13 cellular contexts compared by ENCODE assay signal in the genomic region with DNA sequence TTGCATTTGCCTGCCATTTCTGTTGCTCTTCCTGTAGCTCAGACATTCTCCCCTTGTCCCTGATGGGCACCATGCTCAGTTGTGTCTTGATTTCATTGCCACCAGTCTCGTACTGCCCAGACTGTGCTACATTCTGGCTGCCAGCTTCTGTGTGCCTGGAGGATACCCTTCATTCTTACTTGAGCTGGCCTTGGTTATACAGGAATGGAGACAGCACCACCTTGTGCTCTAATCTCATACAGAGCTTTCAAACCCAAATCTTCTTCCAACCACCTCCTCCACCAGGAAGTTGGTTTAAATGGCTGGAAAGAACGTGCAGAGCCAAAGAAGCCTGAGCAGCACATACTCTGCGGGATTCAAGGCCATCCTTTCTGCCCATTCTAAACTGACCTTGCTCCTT.
DNase-seq lines count a peak whose midpoint lies in the region; ATAC-seq and TF ChIP-seq lines count a peak whose summit lies in the region.
"Had no signal": no experiment of that assay in that cellular context is flagged by ENCODE, and none has a peak within 500 bp of the region (broad histone marks: within the 10 kb centered on the region; RNA-seq: fewer than 3 reads in every experiment).

No MANE protein-coding gene starts in this region.

- H2AK5ac ChIP-seq in trophoblast cell (ENCODE audit: low read length) = no peak overlapping the region

- no peak overlapping the region for H3K14ac ChIP-seq in trophoblast cell (ENCODE audit: low read length)

- TF ChIP-seq CTCF in BE2C (IDR thresholded peaks at IDR 0.05; ENCODE audit: low read depth, low read length) (peak; percentile 29), HCT116 (IDR thresholded peaks at IDR 0.05 in 2 of 3, conservative IDR thresholded peaks at IDR 0.05 in 1 of 3; ENCODE audit: borderline replicate concordance in 1 of 3, insufficient read depth in 1 of 3, low read depth in 2 of 3, low read length in 2 of 3) (peak in 2 of 3 experiments; percentile 6 to 28; a peak in 2 of 6 replicates), hepatocyte (IDR thresholded peaks at IDR 0.05; ENCODE audit: poor library complexity) (peak; percentile 27), transverse colon (IDR thresholded peaks at IDR 0.05) (no peak)

- no peak overlapping the region for H2BK12ac ChIP-seq in trophoblast cell (ENCODE audit: low read length)

- ATAC-seq in HCT116 = no peak
- ATAC-seq in HG03175 (IDR thresholded peaks at IDR 0.05; ENCODE audit: unreplicated experiment) = no peak

- no peak overlapping the region for H4K91ac ChIP-seq in trophoblast cell (ENCODE audit: low read depth, low read length)

- intact Hi-C loops in HCT116 (cut with micrococcal nuclease) (loop anchor here (2.0 to 5.0 kb wide), 2 partner anchors 162 to 279 kb away; no protein-coding TSS in a partner anchor), transverse colon (cut with DNase I; ENCODE audit: low total_unique reads) (no loop called here)

- H3K4me3 ChIP-seq in BE2C (ENCODE audit: low read depth, low read length) (no peak overlapping the region), HCT116 (replicated peaks in 1 of 2; ENCODE audit: low read depth in 1 of 2, low read length in 2 of 2) (no peak overlapping the region), hepatocyte (no peak overlapping the region), trophoblast cell (ENCODE audit: low read depth, low read length) (no peak overlapping the region), transverse colon (no peak overlapping the region)
- H3K4me3 ChIP-seq: sigmoid colon had no signal

- H3K9me3 ChIP-seq in BE2C (no peaks in the 10 kb centered on the region), HCT116 (ENCODE audit: control insufficient read depth in 1 of 2, insufficient read depth in 1 of 2, low read depth in 1 of 2, low read length in 2 of 2) (no peaks in the 10 kb centered on the region), hepatocyte (ENCODE audit: low read depth) (no peaks in the 10 kb centered on the region), trophoblast cell (ENCODE audit: insufficient read depth, low read depth, low read length) (no peaks in the 10 kb centered on the region), transverse colon (no peaks in the 10 kb centered on the region)
- H3K9me3 ChIP-seq: sigmoid colon had no signal

- 82% methylated on average over 3 of the region's 3 CpGs for WGBS in hepatocyte (ENCODE audit: low lambda C conversion rate, missing lambda C conversion rate)
- no CpG with 5 or more reads among the region's 3 CpGs for WGBS in trophoblast cell (ENCODE audit: extremely low coverage, insufficient coverage, insufficient read length)
- WGBS in transverse colon (ENCODE audit: low coverage in 1 of 2), 2 donors = 66% methylated on average over 3 of the region's 3 CpGs; no CpG with 5 or more reads in 1 of the 2 donors

- no TSS peak for BruUV-seq in HCT116 (replicated peaks; lab: Mats Ljungman, UMichigan)

- H4K8ac ChIP-seq in trophoblast cell (ENCODE audit: low read depth, low read length) = no peak overlapping the region

- H3K27me3 ChIP-seq in BE2C (no peaks in the 10 kb centered on the region; the same call in 1 of the 2 replicates), HCT116 (ENCODE audit: insufficient read depth, low read length) (no peaks in the 10 kb centered on the region), hepatocyte (peaks cover 13% of the 10 kb centered on the region), trophoblast cell (ENCODE audit: insufficient read depth, low read length) (no peaks in the 10 kb centered on the region), transverse colon (peaks cover 3% of the 10 kb centered on the region)
- H3K27me3 ChIP-seq: sigmoid colon had no signal

- no peak overlapping the region for H2BK5ac ChIP-seq in trophoblast cell (ENCODE audit: low read depth, low read length, poor library complexity)

- H3K9me2 ChIP-seq in HCT116 (ENCODE audit: insufficient read depth) (no peaks in the 10 kb centered on the region), hepatocyte (replicated peaks; ENCODE audit: insufficient read depth) (no peaks in the 10 kb centered on the region)

- H4K12ac ChIP-seq in trophoblast cell (ENCODE audit: low read depth, low read length) = no peak overlapping the region

- peak; percentile 58 for TF ChIP-seq RAD21 in HCT116 (IDR thresholded peaks at IDR 0.05; ENCODE audit: low read depth)

- no peak overlapping the region for H3K9ac ChIP-seq in HCT116 (ENCODE audit: low read length)
- H3K9ac ChIP-seq in trophoblast cell (ENCODE audit: low read length) = no peak overlapping the region

- TF ChIP-seq EP300 in transverse colon (IDR thresholded peaks at IDR 0.05; ENCODE audit: low read depth) = no peak

- no peak overlapping the region for H3K27ac ChIP-seq in HCT116 (ENCODE audit: low read depth, low read length)
- no peak overlapping the region for H3K27ac ChIP-seq in hepatocyte
- no peak overlapping the region for H3K27ac ChIP-seq in trophoblast cell (ENCODE audit: low read depth, low read length)
- H3K27ac ChIP-seq in transverse colon = no peak overlapping the region
- H3K27ac ChIP-seq: HL-60, sigmoid colon had no signal

- no peak overlapping the region for H3K4ac ChIP-seq in trophoblast cell (ENCODE audit: low read depth, low read length)

- H3K79me1 ChIP-seq in trophoblast cell (ENCODE audit: low read length) = no peaks in the 10 kb centered on the region

- no peaks in the 10 kb centered on the region for H4K20me1 ChIP-seq in HCT116 (ENCODE audit: insufficient read depth)
- no peaks in the 10 kb centered on the region for H4K20me1 ChIP-seq in hepatocyte (ENCODE audit: insufficient read depth, poor library complexity, severe bottlenecking)

- no peaks in the 10 kb centered on the region for H3K36me3 ChIP-seq in BE2C
- H3K36me3 ChIP-seq in HCT116 (ENCODE audit: control insufficient read depth in 1 of 2, insufficient read depth in 2 of 2, low read length in 2 of 2) = no peaks in the 10 kb centered on the region
- no peaks in the 10 kb centered on the region for H3K36me3 ChIP-seq in hepatocyte (replicated peaks; ENCODE audit: insufficient read depth, low read depth)
- H3K36me3 ChIP-seq in trophoblast cell (ENCODE audit: control insufficient read depth in 1 of 2, insufficient read depth in 2 of 2, low read length in 2 of 2) = no peaks in the 10 kb centered on the region
- no peaks in the 10 kb centered on the region for H3K36me3 ChIP-seq in transverse colon
- H3K36me3 ChIP-seq: sigmoid colon had no signal

- RAD21 ChIA-PET in HCT116 (lab: Charles Lee; ENCODE audit: low non-redundant PET in 1 of 2, low total read pairs in 2 of 2, uncharacterized antibody in 2 of 2, unreplicated experiment in 2 of 2) = no interaction called here

- in situ Hi-C loops in transverse colon (cut with MboI; ENCODE audit: low pct_ligation_motif_present in 1 of 4, low pct_unique_long_range_greater_than_20kb in 1 of 4, low sequenced_read_pairs in 3 of 4) = loop anchor here in 3 of 4 donors (10.0 to 25.0 kb wide), 3 partner anchors 632 to 765 kb away; no protein-coding TSS in a partner anchor

- POLR2A ChIA-PET in HCT116 (lab: Charles Lee) = no interaction called here

- H2AFZ ChIP-seq in HCT116 (ENCODE audit: low read depth, low read length, poor library complexity, severe bottlenecking) (no peak overlapping the region), hepatocyte (no peak overlapping the region), trophoblast cell (ENCODE audit: insufficient read depth, low read length, poor library complexity) (no peak overlapping the region)

- DNase-seq in BE2C (no peak), HCT116 (ENCODE audit: low read depth, low spot score) (no peak), RKO (ENCODE audit: low spot score) (peak; percentile 37), hepatocyte (ENCODE audit: low spot score) (no peak), trophoblast cell (no peak), transverse colon (no peak), HK-2 (ENCODE audit: unreplicated experiment) (no peak)
- DNase-seq: activated T-cell treated with anti-CD3 and anti-CD28 coated beads, Interleukin-2, amount 50 U/mL, for 24 hours; foreskin melanocyte; sigmoid colon; T1000 had no signal

- no peaks in the 10 kb centered on the region; the same call in 1 of the 2 replicates for H3K79me2 ChIP-seq in HCT116 (ENCODE audit: insufficient read depth, low read length)
- H3K79me2 ChIP-seq in hepatocyte = no peaks in the 10 kb centered on the region
- H3K79me2 ChIP-seq in trophoblast cell (ENCODE audit: control insufficient read depth, insufficient read depth, low read length, poor library complexity) = no peaks in the 10 kb centered on the region

- H3K4me1 ChIP-seq in BE2C (no peaks in the 10 kb centered on the region), HCT116 (ENCODE audit: control insufficient read depth in 1 of 2, insufficient read depth in 2 of 2, low read length in 2 of 2) (no peaks in the 10 kb centered on the region), hepatocyte (ENCODE audit: insufficient read depth) (no peaks in the 10 kb centered on the region), trophoblast cell (ENCODE audit: control insufficient read depth in 1 of 2, insufficient read depth in 2 of 2, low read length in 2 of 2) (no peaks in the 10 kb centered on the region), transverse colon (no peaks in the 10 kb centered on the region)
- H3K4me1 ChIP-seq: sigmoid colon had no signal

- no peak for TF ChIP-seq POLR2A in HCT116 (IDR thresholded peaks at IDR 0.05; ENCODE audit: borderline replicate concordance, extremely low read depth, insufficient read depth, insufficient read length)
- TF ChIP-seq POLR2A in transverse colon (IDR thresholded peaks at IDR 0.05) = no peak

- H3K18ac ChIP-seq in trophoblast cell (ENCODE audit: low read length) = no peak overlapping the region

- CTCF ChIA-PET in HCT116 (lab: Charles Lee) = interaction anchor here (1.1 kb wide), 1 partner anchor 629 kb away, joined by 3 read pairs; no protein-coding TSS in a partner anchor

- H3K23ac ChIP-seq in trophoblast cell (ENCODE audit: low read length) = no peak overlapping the region

- H3K4me2 ChIP-seq in HCT116 (ENCODE audit: low read length) = no peak overlapping the region
- no peak overlapping the region for H3K4me2 ChIP-seq in hepatocyte
- H3K4me2 ChIP-seq in trophoblast cell (ENCODE audit: low read length) = no peak overlapping the region

- H2BK120ac ChIP-seq in trophoblast cell (ENCODE audit: insufficient read depth, low read length, poor library complexity) = no peak overlapping the region

TF ChIP-seq in HCT116, 20 proteins besides CTCF, POLR2A, EP300 and RAD21 (continues in another document):
- TF ChIP-seq, protein P1, sequence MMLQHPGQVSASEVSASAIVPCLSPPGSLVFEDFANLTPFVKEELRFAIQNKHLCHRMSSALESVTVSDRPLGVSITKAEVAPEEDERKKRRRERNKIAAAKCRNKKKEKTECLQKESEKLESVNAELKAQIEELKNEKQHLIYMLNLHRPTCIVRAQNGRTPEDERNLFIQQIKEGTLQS (IDR thresholded peaks at IDR 0.05) = no peak
- TF ChIP-seq, protein P2, sequence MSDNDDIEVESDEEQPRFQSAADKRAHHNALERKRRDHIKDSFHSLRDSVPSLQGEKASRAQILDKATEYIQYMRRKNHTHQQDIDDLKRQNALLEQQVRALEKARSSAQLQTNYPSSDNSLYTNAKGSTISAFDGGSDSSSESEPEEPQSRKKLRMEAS (IDR thresholded peaks at IDR 0.05) = no peak
- no peak for TF ChIP-seq CEBPB (IDR thresholded peaks at IDR 0.05; ENCODE audit: low read depth)
- no peak for TF ChIP-seq YY1 (IDR thresholded peaks at IDR 0.05; ENCODE audit: extremely low read depth, insufficient replicate concordance, low read depth, low read length)
- no peak for TF ChIP-seq SIN3A (IDR thresholded peaks at IDR 0.05; ENCODE audit: low read depth)
- no peak for TF ChIP-seq SP1 (IDR thresholded peaks at IDR 0.05; ENCODE audit: low read depth)

Comparison
In these comparisons a context has a peak if more than half of its experiments do, and no peak if none do; other contexts are left out.
1. CTCF ChIP-seq: peak in BE2C (single experiment), HCT116 (2 of 3) and hepatocyte (single experiment); none in transverse colon (0 of 5).